In genomic region chr7:1715331-1715625, GRCh38 we compare ENCODE assay signal across 23 cellular contexts.
"Had no signal": no experiment of that assay in that cellular context is flagged by ENCODE, and none has a peak within 500 bp of the region (broad histone marks: within the 10 kb centered on the region; RNA-seq: fewer than 3 reads in every experiment).

No MANE protein-coding gene starts in this region.

- FAIRE-seq: endothelial cell of umbilical vein had no signal

- H3K9me3 ChIP-seq: neutrophil, ovary, upper lobe of right lung had no signal

- ATAC-seq: body of pancreas; gastroesophageal sphincter; natural killer cell; stimulated activated memory B cell treated with anti-CD40 and anti-IgM and Interleukin-4, amounts not matched to agents 10 μg/mL and 1 μg/mL and 100 μg/mL, for 72 hours; upper lobe of right lung had no signal

- H3K4me1 ChIP-seq: tibial artery, upper lobe of right lung had no signal

- H3K27ac ChIP-seq: body of pancreas, gastroesophageal sphincter, neutrophil, ovary, stomach, tibial artery, upper lobe of right lung had no signal

- DNase-seq: activated CD4-positive, alpha-beta T cell treated with anti-CD3 and anti-CD28 coated beads for 48 hours; activated CD4-positive, alpha-beta T cell treated with anti-CD3 and anti-CD28 coated beads, Interleukin-2, amount 50 U/mL, for 48 hours; activated CD8-positive, alpha-beta memory T cell treated with anti-CD3 and anti-CD28 coated beads for 24 hours; activated effector memory CD4-positive, alpha-beta T cell treated with Interleukin-2 at 50 U/mL for 16 hours; activated naive CD4-positive, alpha-beta T cell treated with Interleukin-2 at 50 U/mL for 16 hours; aorta; body of pancreas; caudate nucleus; head of caudate nucleus; natural killer cell; ovary; stimulated activated CD4-positive, alpha-beta T cell treated with anti-CD3 and anti-CD28 coated beads, Interleukin-1b, Interleukin-23, amount 100 ng/mL, for 48 hours; stimulated activated CD4-positive, alpha-beta T cell treated with anti-CD3 and anti-CD28 coated beads, Interleukin-4, amount 100 ng/mL, for 4 hours; stimulated activated CD8-positive, alpha-beta memory T cell treated with anti-CD3 and anti-CD28 coated beads, Interleukin-4, amount 100 ng/mL, for 48 hours; stomach; T-helper 1 cell; tibial artery; upper lobe of right lung had no signal

- H3K27me3 ChIP-seq: body of pancreas, ovary had no signal

- H3K36me3 ChIP-seq: gastroesophageal sphincter, neutrophil, ovary, stomach, tibial artery, upper lobe of right lung had no signal

- H3K4me2 ChIP-seq: smooth muscle cell had no signal

- H3K4me3 ChIP-seq: body of pancreas, gastroesophageal sphincter, ovary, smooth muscle cell, stomach, tibial artery, upper lobe of right lung had no signal
